Comparison of ENCODE assay signal across 8 cellular contexts in the genomic region with DNA sequence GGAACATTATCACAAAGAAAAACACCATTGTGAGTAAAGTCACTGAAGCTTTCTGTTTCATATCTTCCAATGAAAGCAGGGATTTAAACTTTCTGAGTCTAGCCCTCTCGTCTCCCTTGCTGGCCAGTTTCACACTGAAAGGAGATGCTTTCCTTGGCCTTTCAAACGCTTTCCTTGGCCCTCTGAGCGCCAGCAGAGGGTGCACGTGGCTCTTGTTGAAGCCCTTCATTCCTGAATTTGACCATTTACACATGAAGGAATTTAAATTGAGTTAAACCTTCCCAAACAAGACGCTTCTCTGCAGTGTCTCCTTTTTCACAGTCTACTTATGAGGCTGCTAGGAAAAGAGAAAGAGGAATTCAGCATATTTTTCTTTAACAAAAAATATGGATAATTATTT.
DNase-seq lines count a peak whose midpoint lies in the region; TF ChIP-seq lines count a peak whose summit lies in the region.

No MANE protein-coding gene starts in this region.

- H3K4me1 Mint-ChIP-seq in nephron progenitor cell, result peaks cover 43% of the 10 kb centered on the region

- no peaks in the 10 kb centered on the region for H3K36me3 Mint-ChIP-seq in nephron progenitor cell (ENCODE audit: low read depth)

- peak; percentile 77 for DNase-seq in ELF-1 (ENCODE audit: low read depth, low spot score)
- peak; percentile 22 for DNase-seq in NCI-H2081 treated with DMSO at 0.1 percent for 48 hours (lab: John Stamatoyannopoulos, UW)
- peak; percentile 81 for DNase-seq in choroid plexus epithelial cell (ENCODE audit: low read depth)
- DNase-seq in nephron progenitor cell, result peak; percentile 37
- no peak for DNase-seq in SW 1271 (lab: John Stamatoyannopoulos, UW)
- no peak for DNase-seq in NOMO-1 treated with DMSO at 0.1 percent for 48 hours (lab: John Stamatoyannopoulos, UW; ENCODE audit: unreplicated experiment)
- no peak for DNase-seq in activated naive CD4-positive, alpha-beta T cell (lab: John Stamatoyannopoulos, UW)
- DNase-seq in kidney glomerular epithelial cell (lab: John Stamatoyannopoulos, UW), result no peak

- no peak overlapping the region for H3K27ac Mint-ChIP-seq in nephron progenitor cell

- no peak overlapping the region for H3K4me3 ChIP-seq in choroid plexus epithelial cell (ENCODE audit: low read depth, low read length)

- peak; percentile 65 for TF ChIP-seq CTCF in choroid plexus epithelial cell (conservative IDR thresholded peaks at IDR 0.05; ENCODE audit: low read depth, low read length)
- peak; percentile 39 for TF ChIP-seq CTCF in nephron progenitor cell (IDR thresholded peaks at IDR 0.05)

- peaks cover 6% of the 10 kb centered on the region for H3K27me3 Mint-ChIP-seq in nephron progenitor cell (ENCODE audit: low read depth, poor library complexity)

- peaks cover 11% of the 10 kb centered on the region for H3K9me3 Mint-ChIP-seq in nephron progenitor cell

- no peak overlapping the region for H3K4me3 Mint-ChIP-seq in nephron progenitor cell

Comparison
In these comparisons a context has a peak if more than half of its experiments do, and no peak if none do; other contexts are left out.
1. DNase-seq: peak in ELF-1 (single experiment), NCI-H2081 treated with DMSO at 0.1 percent for 48 hours (single experiment), choroid plexus epithelial cell (single experiment) and nephron progenitor cell (single experiment); none in SW 1271 (0 of 2), NOMO-1 treated with DMSO at 0.1 percent for 48 hours (single experiment), activated naive CD4-positive, alpha-beta T cell (0 of 4) and kidney glomerular epithelial cell (single experiment).